Comparison of ENCODE assay signal across 27 cellular contexts in genomic region chr1:16241116-16241763, GRCh38. TPM values are rescaled to one million over a fixed set of nuclear protein-coding genes. Genes with fewer than 3 reads are reported as not detected.
DNase-seq lines count a peak whose midpoint lies in the region; ATAC-seq and TF ChIP-seq lines count a peak whose summit lies in the region.
"Had no signal": no experiment of that assay in that cellular context is flagged by ENCODE, and none has a peak within 500 bp of the region (broad histone marks: within the 10 kb centered on the region; RNA-seq: fewer than 3 reads in every experiment).

No MANE protein-coding gene starts in this region.

- TF ChIP-seq POLR2A in transverse colon (IDR thresholded peaks at IDR 0.05) (no peak), gastroesophageal sphincter (IDR thresholded peaks at IDR 0.05) (no peak)

- H3K27me3 ChIP-seq in transverse colon = no peaks in the 10 kb centered on the region
- H3K27me3 ChIP-seq in CD8-positive, alpha-beta T cell (ENCODE audit: insufficient read depth, low read length) = no peaks in the 10 kb centered on the region
- H3K27me3 ChIP-seq in gastroesophageal sphincter = no peaks in the 10 kb centered on the region
- H3K27me3 ChIP-seq: vagina had no signal

- ATAC-seq in central memory CD8-positive, alpha-beta T cell (replicated peaks; ENCODE audit: extremely low read depth, poor library complexity, severe bottlenecking) = no peak
- ATAC-seq in CD8-positive, alpha-beta T cell = no peak
- ATAC-seq in gastroesophageal sphincter = no peak
- no peak for ATAC-seq in GM18498 (IDR thresholded peaks at IDR 0.05; ENCODE audit: unreplicated experiment)
- ATAC-seq: activated CD4-positive, alpha-beta T cell treated with anti-CD3 and anti-CD28 coated beads for 36 hours; GM12878; left lobe of liver had no signal

- TF ChIP-seq CTCF in transverse colon (IDR thresholded peaks at IDR 0.05) (no peak), gastroesophageal sphincter (IDR thresholded peaks at IDR 0.05) (no peak)
- no peak for TF ChIP-seq CTCF in CD8-positive, alpha-beta T cell (IDR thresholded peaks at IDR 0.05)

- DNase-seq in NCI-H1417 (lab: John Stamatoyannopoulos, UW) (peak in 2 of 3 experiments; percentile 34 to 77), NCI-H1417 treated with DMSO at 0.1 percent for 48 hours (lab: John Stamatoyannopoulos, UW) (no peak), NCI-H345 treated with DMSO at 0.1 percent for 48 hours (lab: John Stamatoyannopoulos, UW; ENCODE audit: unreplicated experiment) (peak; percentile 33), transverse colon (peak; percentile 5)
- DNase-seq in central memory CD8-positive, alpha-beta T cell (ENCODE audit: low spot score in 2 of 2) = no peak
- no peak for DNase-seq in CD8-positive, alpha-beta T cell
- DNase-seq: activated CD4-positive, alpha-beta T cell treated with anti-CD3 and anti-CD28 coated beads for 36 hours; activated CD8-positive, alpha-beta memory T cell treated with anti-CD3 and anti-CD28 coated beads for 24 hours; activated gamma-delta T cell treated with Interleukin-2 at 50 U/mL for 16 hours; activated T-cell treated with anti-CD3 and anti-CD28 coated beads, Interleukin-2, amount 50 U/mL, for 1 hour; EL; GOT3; IMR-90; mesendoderm; NCI-H1105 treated with DMSO at 0.1 percent for 48 hours; NCI-H2081 treated with DMSO at 0.1 percent for 48 hours; stimulated activated CD4-positive, alpha-beta T cell treated with anti-CD3 and anti-CD28 coated beads, Interleukin-15, amount 100 ng/mL, for 24 hours had no signal

- H3K4me3 ChIP-seq in transverse colon (no peak overlapping the region), gastroesophageal sphincter (no peak overlapping the region)
- no peak overlapping the region for H3K4me3 ChIP-seq in CD8-positive, alpha-beta T cell (ENCODE audit: low read depth, low read length)
- H3K4me3 ChIP-seq: GM12878, prostate gland, SK-N-MC, thoracic aorta, vagina had no signal

- peaks cover 17% of the 10 kb centered on the region for H3K4me1 Mint-ChIP-seq in central memory CD8-positive, alpha-beta T cell
- peaks cover 14% of the 10 kb centered on the region for H3K4me1 Mint-ChIP-seq in CD8-positive, alpha-beta T cell (ENCODE audit: low read depth)

- CTCF ChIA-PET in CD8-positive, alpha-beta T cell (lab: Charles Lee) = interaction anchor here (2.0 to 5.3 kb wide), 2 partner anchors 37 to 163 kb away, joined by 11 to 42 read pairs; no protein-coding TSS in a partner anchor

- TF ChIP-seq EP300 in transverse colon (IDR thresholded peaks at IDR 0.05; ENCODE audit: low read depth) (no peak), gastroesophageal sphincter (IDR thresholded peaks at IDR 0.05) (no peak)

- no peaks in the 10 kb centered on the region for H3K9me3 Mint-ChIP-seq in central memory CD8-positive, alpha-beta T cell
- no peaks in the 10 kb centered on the region for H3K9me3 Mint-ChIP-seq in CD8-positive, alpha-beta T cell
- H3K9me3 Mint-ChIP-seq: stimulated activated naive CD8-positive, alpha-beta T cell treated with anti-CD3 and anti-CD28 coated beads, Interleukin-15, Interleukin-2, amounts not matched to agents 100 ng/mL and 50 ng/mL, for 24 hours; T-helper 1 cell treated with Interleukin-12 subunit alpha and Interleukin-12 subunit beta and Interleukin-4 antibody, amounts not matched to agents 30 μg/mL and 1 μg/mL, for 36 hours had no signal

- no peaks in the 10 kb centered on the region for H3K36me3 ChIP-seq in transverse colon
- no peaks in the 10 kb centered on the region for H3K36me3 ChIP-seq in CD8-positive, alpha-beta T cell (ENCODE audit: insufficient read depth, low read length)
- peaks cover 0 to 11% of the 10 kb centered on the region in 2 donors for H3K36me3 ChIP-seq in gastroesophageal sphincter
- H3K36me3 ChIP-seq: prostate gland, thoracic aorta, vagina had no signal

- H3K27ac Mint-ChIP-seq in central memory CD8-positive, alpha-beta T cell (ENCODE audit: low read depth) = peak overlapping the region; percentile 68
- no peak overlapping the region for H3K27ac Mint-ChIP-seq in CD8-positive, alpha-beta T cell
- H3K27ac Mint-ChIP-seq: activated CD4-positive, alpha-beta T cell treated with anti-CD3 and anti-CD28 coated beads for 36 hours; stimulated activated naive CD8-positive, alpha-beta T cell treated with anti-CD3 and anti-CD28 coated beads, Interleukin-15, Interleukin-2, amounts not matched to agents 100 ng/mL and 50 ng/mL, for 24 hours; T-helper 1 cell treated with Interleukin-12 subunit alpha and Interleukin-12 subunit beta and Interleukin-4 antibody, amounts not matched to agents 30 μg/mL and 1 μg/mL, for 36 hours had no signal

- H3K4me1 ChIP-seq in transverse colon (peaks cover 9 to 18% (median 14%) of the 10 kb centered on the region in 4 donors), gastroesophageal sphincter (peaks cover 2 to 42% (median 13%) of the 10 kb centered on the region in 3 donors)
- H3K4me1 ChIP-seq in CD8-positive, alpha-beta T cell (ENCODE audit: insufficient read depth, low read length) = peaks cover 15% of the 10 kb centered on the region

- intact Hi-C loops in transverse colon (cut with DNase I; ENCODE audit: low total_unique reads) = loop anchor here (5.0 kb wide), 2 partner anchors 34 to 164 kb away; no protein-coding TSS in a partner anchor
- intact Hi-C loops in CD8-positive, alpha-beta T cell (cut with DNase I, micrococcal nuclease) = no loop called here

- H3K27ac ChIP-seq in transverse colon (no peak overlapping the region), gastroesophageal sphincter (no peak overlapping the region)
- no peak overlapping the region for H3K27ac ChIP-seq in CD8-positive, alpha-beta T cell (ENCODE audit: low read depth, low read length)
- H3K27ac ChIP-seq: prostate gland, SK-N-MC, thoracic aorta, vagina had no signal

- H3K27me3 Mint-ChIP-seq in central memory CD8-positive, alpha-beta T cell = no peaks in the 10 kb centered on the region
- H3K27me3 Mint-ChIP-seq in CD8-positive, alpha-beta T cell (ENCODE audit: low read depth) = no peaks in the 10 kb centered on the region
- H3K27me3 Mint-ChIP-seq: activated CD4-positive, alpha-beta T cell treated with anti-CD3 and anti-CD28 coated beads for 36 hours; stimulated activated naive CD8-positive, alpha-beta T cell treated with anti-CD3 and anti-CD28 coated beads, Interleukin-15, Interleukin-2, amounts not matched to agents 100 ng/mL and 50 ng/mL, for 24 hours had no signal

- H3K36me3 Mint-ChIP-seq in central memory CD8-positive, alpha-beta T cell (ENCODE audit: insufficient read depth) = peaks cover 21% of the 10 kb centered on the region
- H3K36me3 Mint-ChIP-seq in CD8-positive, alpha-beta T cell = peaks cover 3% of the 10 kb centered on the region

- no peak overlapping the region for H3K4me3 Mint-ChIP-seq in central memory CD8-positive, alpha-beta T cell
- no peak overlapping the region for H3K4me3 Mint-ChIP-seq in CD8-positive, alpha-beta T cell
- H3K4me3 Mint-ChIP-seq: activated CD4-positive, alpha-beta T cell treated with anti-CD3 and anti-CD28 coated beads for 36 hours; stimulated activated naive CD8-positive, alpha-beta T cell treated with anti-CD3 and anti-CD28 coated beads, Interleukin-15, Interleukin-2, amounts not matched to agents 100 ng/mL and 50 ng/mL, for 24 hours; T-helper 1 cell treated with Interleukin-12 subunit alpha and Interleukin-12 subunit beta and Interleukin-4 antibody, amounts not matched to agents 30 μg/mL and 1 μg/mL, for 36 hours had no signal

- H3K9me3 ChIP-seq in transverse colon (no peaks in the 10 kb centered on the region), gastroesophageal sphincter (no peaks in the 10 kb centered on the region)
- H3K9me3 ChIP-seq in CD8-positive, alpha-beta T cell (ENCODE audit: low read length) = no peaks in the 10 kb centered on the region
- H3K9me3 ChIP-seq: prostate gland, thoracic aorta, vagina had no signal

- WGBS in transverse colon (ENCODE audit: low coverage in 1 of 2), 2 donors = 72 to 79% methylated on average over 6 to 10 of the region's 10 CpGs
- WGBS in gastroesophageal sphincter (ENCODE audit: low coverage in 1 of 2), 2 donors = 60 to 73% methylated on average over 6 to 7 of the region's 10 CpGs

- POLR2A ChIA-PET in CD8-positive, alpha-beta T cell (lab: Charles Lee) = no interaction called here

- in situ Hi-C loops in transverse colon (cut with MboI; ENCODE audit: low pct_ligation_motif_present in 1 of 4, low pct_unique_long_range_greater_than_20kb in 1 of 4, low sequenced_read_pairs in 3 of 4) = no loop called here

RNA-seq across cellular contexts. Expression of gene CPLANE2, which starts 4.3 kb away (rescaled TPM):
- 10 to 100 TPM in 1 of 4 donors, 1 to 10 TPM in 2, under 1 TPM in 1; 0.60 to 12.3 (median 4.3) TPM for total RNA-seq in transverse colon
- 1 to 10 TPM; 5.2 to 5.6 TPM for total RNA-seq in CD8-positive, alpha-beta T cell
- total RNA-seq in gastroesophageal sphincter = 10 to 100 TPM in 2 of 4 donors, 1 to 10 TPM in 2; 6.6 to 45.8 (median 11.0) TPM

RNA-seq across cellular contexts. Expression of gene ARHGEF19, which starts 28.8 kb away (rescaled TPM):
- total RNA-seq in transverse colon (10 to 100 TPM in 2 of 4 donors, 1 to 10 TPM in 2; 5.7 to 46.8 (median 10.8) TPM), gastroesophageal sphincter (1 to 10 TPM; 2.8 to 3.6 (median 3.4) TPM)
- total RNA-seq in CD8-positive, alpha-beta T cell = 1 to 10 TPM; 4.3 to 5.6 TPM

Comparison
In these comparisons a context has a peak if more than half of its experiments do, and no peak if none do; other contexts are left out.
1. DNase-seq: peak in NCI-H1417 (2 of 3), NCI-H345 treated with DMSO at 0.1 percent for 48 hours (single experiment) and transverse colon (single experiment); none in NCI-H1417 treated with DMSO at 0.1 percent for 48 hours (single experiment), central memory CD8-positive, alpha-beta T cell (0 of 2) and CD8-positive, alpha-beta T cell (0 of 7).